Comparison of ENCODE assay signal across 16 cellular contexts in genomic region chr1:241839369-241839990, GRCh38. TPM values are rescaled to one million over a fixed set of nuclear protein-coding genes. Genes with fewer than 3 reads are reported as not detected.
DNase-seq lines count a peak whose midpoint lies in the region; ATAC-seq, FAIRE-seq and TF ChIP-seq lines count a peak whose summit lies in the region.
"Had no signal": no experiment of that assay in that cellular context is flagged by ENCODE, and none has a peak within 500 bp of the region (broad histone marks: within the 10 kb centered on the region; RNA-seq: fewer than 3 reads in every experiment).

No MANE protein-coding gene starts in this region.

- H3K4me3 ChIP-seq in left ventricle myocardium inferior (no peak overlapping the region), kidney (ENCODE audit: low read length in 2 of 2) (no peak overlapping the region)
- H3K4me3 ChIP-seq: BLaER1 treated with 17β-estradiol and CSF1 and Interleukin-3, amounts not matched to agents 10 nM and 100 nM; esophagus squamous epithelium; smooth muscle cell; thoracic aorta had no signal

- H3K27ac ChIP-seq in left ventricle myocardium inferior (replicated peaks) (no peak overlapping the region), kidney (ENCODE audit: low read depth in 2 of 2, low read length in 2 of 2) (no peak overlapping the region)
- H3K27ac ChIP-seq: BLaER1 treated with 17β-estradiol and CSF1 and Interleukin-3, amounts not matched to agents 10 nM and 100 nM; esophagus squamous epithelium; RWPE1; thoracic aorta had no signal

- intact Hi-C loops in left ventricle myocardium inferior (cut with micrococcal nuclease) = no loop called here
- intact Hi-C loops in kidney (cut with DNase I) = no loop called here

- TF ChIP-seq CTCF in left ventricle myocardium inferior (IDR thresholded peaks at IDR 0.05; ENCODE audit: borderline replicate concordance) (no peak), kidney (IDR thresholded peaks at IDR 0.05; ENCODE audit: borderline replicate concordance, extremely low read depth, insufficient read depth) (no peak)

- no peak overlapping the region for H3K9ac ChIP-seq in kidney (ENCODE audit: low read length in 2 of 2)
- H3K9ac ChIP-seq: BLaER1 treated with 17β-estradiol and CSF1 and Interleukin-3, amounts not matched to agents 10 nM and 100 nM had no signal

- H3K9me3 ChIP-seq in left ventricle myocardium inferior (replicated peaks) (no peaks in the 10 kb centered on the region), kidney (ENCODE audit: control insufficient read depth in 1 of 2, low read length in 2 of 2) (no peaks in the 10 kb centered on the region)
- H3K9me3 ChIP-seq: BLaER1 treated with 17β-estradiol and CSF1 and Interleukin-3, amounts not matched to agents 10 nM and 100 nM; esophagus squamous epithelium; thoracic aorta had no signal

- H3K4me1 ChIP-seq in left ventricle myocardium inferior = no peaks in the 10 kb centered on the region
- H3K4me1 ChIP-seq in kidney (ENCODE audit: control insufficient read depth in 1 of 2, insufficient read depth in 1 of 2, low read depth in 1 of 2, low read length in 2 of 2) = no peaks in the 10 kb centered on the region
- H3K4me1 ChIP-seq: BLaER1 treated with 17β-estradiol and CSF1 and Interleukin-3, amounts not matched to agents 10 nM and 100 nM had no signal

- peak; percentile 38 for DNase-seq in kidney tubule cell (ENCODE audit: low spot score)
- DNase-seq in stimulated activated CD4-positive, alpha-beta T cell treated with anti-CD3 and anti-CD28 coated beads, Interleukin-12 subunit alpha, Interleukin-12 subunit beta, amount 100 ng/mL, for 4 hours = no peak
- no peak for DNase-seq in left ventricle myocardium inferior
- DNase-seq in kidney = no peak
- DNase-seq: esophagus squamous epithelium, NCI-H446, T1000 had no signal

- ATAC-seq in GM18868 (IDR thresholded peaks at IDR 0.05; ENCODE audit: unreplicated experiment) (peak; percentile 80), GM21717 (IDR thresholded peaks at IDR 0.05; ENCODE audit: unreplicated experiment) (peak; percentile 73), HG03342 (IDR thresholded peaks at IDR 0.05; ENCODE audit: unreplicated experiment) (peak; percentile 53), HG03175 (IDR thresholded peaks at IDR 0.05; ENCODE audit: unreplicated experiment) (no peak)

- no peak for FAIRE-seq in kidney (lab: Jason Lieb, UNC)
- FAIRE-seq: colon had no signal

- H3K36me3 ChIP-seq in left ventricle myocardium inferior (no peaks in the 10 kb centered on the region), kidney (ENCODE audit: control insufficient read depth in 1 of 2, insufficient read depth in 2 of 2, low read length in 2 of 2) (no peaks in the 10 kb centered on the region)
- H3K36me3 ChIP-seq: BLaER1 treated with 17β-estradiol and CSF1 and Interleukin-3, amounts not matched to agents 10 nM and 100 nM; esophagus squamous epithelium; thoracic aorta had no signal

- H3K27me3 ChIP-seq in left ventricle myocardium inferior (ENCODE audit: low read depth) = no peaks in the 10 kb centered on the region
- H3K27me3 ChIP-seq: BLaER1 treated with 17β-estradiol and CSF1 and Interleukin-3, amounts not matched to agents 10 nM and 100 nM; esophagus squamous epithelium had no signal

RNA-seq across cellular contexts. Expression of gene EXO1, which starts 8.5 kb away (rescaled TPM):
- 0.44 TPM for total RNA-seq in left ventricle myocardium inferior
- 0.69 TPM for total RNA-seq in kidney
- polyA plus RNA-seq in kidney (ENCODE audit: insufficient read depth, low read depth, low replicate concordance) = not detected
